In the genomic region with DNA sequence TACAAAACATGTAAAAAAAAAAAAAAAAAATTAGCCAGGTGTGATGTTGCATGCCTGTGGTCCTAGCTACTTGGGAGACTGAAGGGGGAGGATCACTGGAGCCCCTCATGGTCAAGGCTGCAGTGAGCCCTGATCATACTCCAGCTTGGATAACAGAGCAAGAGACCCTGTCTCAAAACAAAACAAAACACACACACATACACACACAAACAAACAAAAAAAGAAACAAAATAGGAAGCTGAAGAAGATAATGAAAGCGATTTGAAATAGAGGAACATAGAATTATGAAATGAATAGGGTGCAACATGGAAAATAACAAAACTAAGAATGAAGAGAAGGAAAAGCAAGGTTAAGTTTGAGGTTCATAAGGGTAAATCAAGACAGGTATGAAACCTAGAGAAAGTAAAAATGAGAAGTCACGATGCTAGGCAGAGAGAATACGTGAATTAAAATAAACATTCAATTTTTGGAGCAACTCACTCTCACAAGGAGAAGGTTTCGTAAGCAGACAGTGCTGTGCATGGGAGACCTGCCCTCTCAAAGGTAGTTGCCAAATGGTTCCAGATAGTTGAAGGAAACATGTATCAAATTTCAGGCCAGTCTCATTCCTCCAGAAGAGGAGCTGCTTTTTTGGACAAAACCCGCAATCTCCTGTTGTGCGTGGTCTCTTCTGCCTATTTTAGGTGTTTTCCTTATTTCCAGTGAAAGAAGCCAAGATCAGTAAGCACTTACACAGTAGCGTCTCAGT, we compare ENCODE assay signal across 14 cellular contexts. TPM values are rescaled to one million over a fixed set of nuclear protein-coding genes. Genes with fewer than 3 reads are reported as not detected.
DNase-seq lines count a peak whose midpoint lies in the region; ATAC-seq and TF ChIP-seq lines count a peak whose summit lies in the region.
"Had no signal": no experiment of that assay in that cellular context is flagged by ENCODE, and none has a peak within 500 bp of the region (broad histone marks: within the 10 kb centered on the region; RNA-seq: fewer than 3 reads in every experiment).

No MANE protein-coding gene starts in this region.

- ATAC-seq in gastrocnemius medialis: peak in 1 of 2 donors; percentile 32
- ATAC-seq: heart left ventricle, Panc1 had no signal

- POLR2A ChIA-PET in activated CD4-positive, alpha-beta T cell treated with anti-CD3 and anti-CD28 coated beads, Interleukin-2, amount 10 ng/mL, durations not matched to agents 7 days and 5 days (lab: Charles Lee): no interaction called here

- in situ Hi-C loops in gastrocnemius medialis (cut with MboI; ENCODE audit: low sequenced_read_pairs in 4 of 4): no loop called here

- H3K36me3 ChIP-seq in gastrocnemius medialis: peaks cover 0 to 21% of the 10 kb centered on the region in 2 donors
- H3K36me3 ChIP-seq in MG63: peaks cover 37% of the 10 kb centered on the region

- H3K27ac Mint-ChIP-seq in activated CD4-positive, alpha-beta T cell treated with anti-CD3 and anti-CD28 coated beads, Interleukin-2, amount 10 ng/mL, durations not matched to agents 7 days and 5 days: peak overlapping the region; percentile 75
- peak overlapping the region; percentile 6 for H3K27ac Mint-ChIP-seq in dendritic cell treated with granulocyte-macrophage colony-stimulating factor and Interleukin-4, amounts not matched to agents 40 ng/mL and 50 ng/mL, for 4 days
- H3K27ac Mint-ChIP-seq: activated B cell treated with CpG ODN at 0.5 μM for 24 hours had no signal

- H3K9me3 Mint-ChIP-seq in activated CD4-positive, alpha-beta T cell treated with anti-CD3 and anti-CD28 coated beads, Interleukin-2, amount 10 ng/mL, durations not matched to agents 7 days and 5 days: no peaks in the 10 kb centered on the region
- H3K9me3 Mint-ChIP-seq in dendritic cell treated with granulocyte-macrophage colony-stimulating factor and Interleukin-4, amounts not matched to agents 40 ng/mL and 50 ng/mL, for 4 days: no peaks in the 10 kb centered on the region
- H3K9me3 Mint-ChIP-seq: activated B cell treated with CpG ODN at 0.5 μM for 24 hours, HFFc6 had no signal

- peaks cover 68% of the 10 kb centered on the region for H3K4me1 Mint-ChIP-seq in activated CD4-positive, alpha-beta T cell treated with anti-CD3 and anti-CD28 coated beads, Interleukin-2, amount 10 ng/mL, durations not matched to agents 7 days and 5 days
- H3K4me1 Mint-ChIP-seq in dendritic cell treated with granulocyte-macrophage colony-stimulating factor and Interleukin-4, amounts not matched to agents 40 ng/mL and 50 ng/mL, for 4 days (ENCODE audit: low read depth): peaks cover 52% of the 10 kb centered on the region

- CTCF ChIA-PET in activated CD4-positive, alpha-beta T cell treated with anti-CD3 and anti-CD28 coated beads, Interleukin-2, amount 10 ng/mL, durations not matched to agents 7 days and 5 days (lab: Charles Lee): interaction anchor here (0.6 to 0.8 kb wide), 2 partner anchors 130 to 1968 kb away, joined by 3 read pairs; no protein-coding TSS in a partner anchor

- peaks cover 47 to 48% of the 10 kb centered on the region in 2 donors for H3K4me1 ChIP-seq in gastrocnemius medialis

- TF ChIP-seq POLR2A in gastrocnemius medialis (IDR thresholded peaks at IDR 0.05): no peak

- peaks cover 33% of the 10 kb centered on the region for H3K36me3 Mint-ChIP-seq in activated CD4-positive, alpha-beta T cell treated with anti-CD3 and anti-CD28 coated beads, Interleukin-2, amount 10 ng/mL, durations not matched to agents 7 days and 5 days (ENCODE audit: low read depth)
- H3K36me3 Mint-ChIP-seq in dendritic cell treated with granulocyte-macrophage colony-stimulating factor and Interleukin-4, amounts not matched to agents 40 ng/mL and 50 ng/mL, for 4 days (ENCODE audit: low read depth): peaks cover 44% of the 10 kb centered on the region

- no peaks in the 10 kb centered on the region for H3K27me3 Mint-ChIP-seq in activated CD4-positive, alpha-beta T cell treated with anti-CD3 and anti-CD28 coated beads, Interleukin-2, amount 10 ng/mL, durations not matched to agents 7 days and 5 days
- no peaks in the 10 kb centered on the region for H3K27me3 Mint-ChIP-seq in dendritic cell treated with granulocyte-macrophage colony-stimulating factor and Interleukin-4, amounts not matched to agents 40 ng/mL and 50 ng/mL, for 4 days
- H3K27me3 Mint-ChIP-seq: activated B cell treated with CpG ODN at 0.5 μM for 24 hours had no signal

- H3K9me3 ChIP-seq in gastrocnemius medialis (no peaks in the 10 kb centered on the region), MG63 (no peaks in the 10 kb centered on the region)
- H3K9me3 ChIP-seq: heart left ventricle had no signal

- H3K4me3 Mint-ChIP-seq in activated CD4-positive, alpha-beta T cell treated with anti-CD3 and anti-CD28 coated beads, Interleukin-2, amount 10 ng/mL, durations not matched to agents 7 days and 5 days: no peak overlapping the region
- peak overlapping the region; percentile 30 for H3K4me3 Mint-ChIP-seq in dendritic cell treated with granulocyte-macrophage colony-stimulating factor and Interleukin-4, amounts not matched to agents 40 ng/mL and 50 ng/mL, for 4 days

- H3K27me3 ChIP-seq in gastrocnemius medialis: no peaks in the 10 kb centered on the region
- H3K27me3 ChIP-seq in MG63: no peaks in the 10 kb centered on the region
- H3K27me3 ChIP-seq: heart left ventricle had no signal

- intact Hi-C loops in dendritic cell treated with granulocyte-macrophage colony-stimulating factor and Interleukin-4, amounts not matched to agents 40 ng/mL and 50 ng/mL, for 4 days (cut with micrococcal nuclease): no loop called here
- intact Hi-C loops in gastrocnemius medialis (cut with DNase I; ENCODE audit: low total_unique reads): loop anchor here (5.0 kb wide), 1 partner anchor 207 kb away; no protein-coding TSS in a partner anchor

- H3K27ac ChIP-seq in gastrocnemius medialis: peak overlapping the region in 3 of 4 donors; percentile 19 to 55 (median 20)

- H3K4me3 ChIP-seq in gastrocnemius medialis (peak overlapping the region in 1 of 4 donors; percentile 19), MG63 (no peak overlapping the region)
- H3K4me3 ChIP-seq: heart left ventricle had no signal

- DNase-seq in activated CD4-positive, alpha-beta T cell treated with anti-CD3 and anti-CD28 coated beads, Interleukin-2, amount 10 ng/mL, durations not matched to agents 7 days and 5 days: no peak
- DNase-seq in activated CD4-positive, alpha-beta T cell treated with anti-CD3 and anti-CD28 coated beads for 1 hour: no peak
- peak; percentile 23 for DNase-seq in NOMO-1 treated with dmso at 0.1 percent for 144 hours (lab: John Stamatoyannopoulos, UW; ENCODE audit: unreplicated experiment)
- DNase-seq in gastrocnemius medialis: no peak
- DNase-seq in HT-29 (ENCODE audit: low spot score): no peak
- DNase-seq in HUDEP-2 (lab: John Stamatoyannopoulos, UW; ENCODE audit: unreplicated experiment in 76 of 76): no peak
- no peak for DNase-seq in MG63
- DNase-seq: activated B cell treated with CpG ODN at 0.5 μM for 24 hours, activated gamma-delta T cell, dermis blood vessel endothelial cell, heart left ventricle, HFFc6 had no signal

- TF ChIP-seq CTCF in gastrocnemius medialis (IDR thresholded peaks at IDR 0.05 in 4 of 5, conservative IDR thresholded peaks at IDR 0.05 in 1 of 5): no peak

RNA-seq across cellular contexts. Expression of a gene that starts 3.3 kb away (rescaled TPM):
- total RNA-seq in activated CD4-positive, alpha-beta T cell treated with anti-CD3 and anti-CD28 coated beads, Interleukin-2, amount 10 ng/mL, durations not matched to agents 7 days and 5 days: 100 to 1,000 TPM; 112 to 115 TPM
- total RNA-seq in gastrocnemius medialis: 100 to 1,000 TPM in 2 of 4 donors, 10 to 100 TPM in 2; 42.1 to 101 (median 80.2) TPM
- 76.8 and 91.4 TPM in 2 replicates for total RNA-seq in HT-29 (2014; rRNA removed; shearing (Covaris generic))
- 86.4 and 123 TPM in 2 replicates for total RNA-seq in MG63 (2014; rRNA removed; shearing (Covaris generic); ENCODE audit: low replicate concordance)
